Comparison of ENCODE assay signal across 1 cellular context in genomic region chr5:175821790-175822211, GRCh38.
TF ChIP-seq lines count a peak whose summit lies in the region.

No MANE protein-coding gene starts in this region.

TF ChIP-seq in H1, 55 proteins besides CTCF, POLR2A, EP300 and RAD21 (continued from another document):
- TF ChIP-seq, protein P1, sequence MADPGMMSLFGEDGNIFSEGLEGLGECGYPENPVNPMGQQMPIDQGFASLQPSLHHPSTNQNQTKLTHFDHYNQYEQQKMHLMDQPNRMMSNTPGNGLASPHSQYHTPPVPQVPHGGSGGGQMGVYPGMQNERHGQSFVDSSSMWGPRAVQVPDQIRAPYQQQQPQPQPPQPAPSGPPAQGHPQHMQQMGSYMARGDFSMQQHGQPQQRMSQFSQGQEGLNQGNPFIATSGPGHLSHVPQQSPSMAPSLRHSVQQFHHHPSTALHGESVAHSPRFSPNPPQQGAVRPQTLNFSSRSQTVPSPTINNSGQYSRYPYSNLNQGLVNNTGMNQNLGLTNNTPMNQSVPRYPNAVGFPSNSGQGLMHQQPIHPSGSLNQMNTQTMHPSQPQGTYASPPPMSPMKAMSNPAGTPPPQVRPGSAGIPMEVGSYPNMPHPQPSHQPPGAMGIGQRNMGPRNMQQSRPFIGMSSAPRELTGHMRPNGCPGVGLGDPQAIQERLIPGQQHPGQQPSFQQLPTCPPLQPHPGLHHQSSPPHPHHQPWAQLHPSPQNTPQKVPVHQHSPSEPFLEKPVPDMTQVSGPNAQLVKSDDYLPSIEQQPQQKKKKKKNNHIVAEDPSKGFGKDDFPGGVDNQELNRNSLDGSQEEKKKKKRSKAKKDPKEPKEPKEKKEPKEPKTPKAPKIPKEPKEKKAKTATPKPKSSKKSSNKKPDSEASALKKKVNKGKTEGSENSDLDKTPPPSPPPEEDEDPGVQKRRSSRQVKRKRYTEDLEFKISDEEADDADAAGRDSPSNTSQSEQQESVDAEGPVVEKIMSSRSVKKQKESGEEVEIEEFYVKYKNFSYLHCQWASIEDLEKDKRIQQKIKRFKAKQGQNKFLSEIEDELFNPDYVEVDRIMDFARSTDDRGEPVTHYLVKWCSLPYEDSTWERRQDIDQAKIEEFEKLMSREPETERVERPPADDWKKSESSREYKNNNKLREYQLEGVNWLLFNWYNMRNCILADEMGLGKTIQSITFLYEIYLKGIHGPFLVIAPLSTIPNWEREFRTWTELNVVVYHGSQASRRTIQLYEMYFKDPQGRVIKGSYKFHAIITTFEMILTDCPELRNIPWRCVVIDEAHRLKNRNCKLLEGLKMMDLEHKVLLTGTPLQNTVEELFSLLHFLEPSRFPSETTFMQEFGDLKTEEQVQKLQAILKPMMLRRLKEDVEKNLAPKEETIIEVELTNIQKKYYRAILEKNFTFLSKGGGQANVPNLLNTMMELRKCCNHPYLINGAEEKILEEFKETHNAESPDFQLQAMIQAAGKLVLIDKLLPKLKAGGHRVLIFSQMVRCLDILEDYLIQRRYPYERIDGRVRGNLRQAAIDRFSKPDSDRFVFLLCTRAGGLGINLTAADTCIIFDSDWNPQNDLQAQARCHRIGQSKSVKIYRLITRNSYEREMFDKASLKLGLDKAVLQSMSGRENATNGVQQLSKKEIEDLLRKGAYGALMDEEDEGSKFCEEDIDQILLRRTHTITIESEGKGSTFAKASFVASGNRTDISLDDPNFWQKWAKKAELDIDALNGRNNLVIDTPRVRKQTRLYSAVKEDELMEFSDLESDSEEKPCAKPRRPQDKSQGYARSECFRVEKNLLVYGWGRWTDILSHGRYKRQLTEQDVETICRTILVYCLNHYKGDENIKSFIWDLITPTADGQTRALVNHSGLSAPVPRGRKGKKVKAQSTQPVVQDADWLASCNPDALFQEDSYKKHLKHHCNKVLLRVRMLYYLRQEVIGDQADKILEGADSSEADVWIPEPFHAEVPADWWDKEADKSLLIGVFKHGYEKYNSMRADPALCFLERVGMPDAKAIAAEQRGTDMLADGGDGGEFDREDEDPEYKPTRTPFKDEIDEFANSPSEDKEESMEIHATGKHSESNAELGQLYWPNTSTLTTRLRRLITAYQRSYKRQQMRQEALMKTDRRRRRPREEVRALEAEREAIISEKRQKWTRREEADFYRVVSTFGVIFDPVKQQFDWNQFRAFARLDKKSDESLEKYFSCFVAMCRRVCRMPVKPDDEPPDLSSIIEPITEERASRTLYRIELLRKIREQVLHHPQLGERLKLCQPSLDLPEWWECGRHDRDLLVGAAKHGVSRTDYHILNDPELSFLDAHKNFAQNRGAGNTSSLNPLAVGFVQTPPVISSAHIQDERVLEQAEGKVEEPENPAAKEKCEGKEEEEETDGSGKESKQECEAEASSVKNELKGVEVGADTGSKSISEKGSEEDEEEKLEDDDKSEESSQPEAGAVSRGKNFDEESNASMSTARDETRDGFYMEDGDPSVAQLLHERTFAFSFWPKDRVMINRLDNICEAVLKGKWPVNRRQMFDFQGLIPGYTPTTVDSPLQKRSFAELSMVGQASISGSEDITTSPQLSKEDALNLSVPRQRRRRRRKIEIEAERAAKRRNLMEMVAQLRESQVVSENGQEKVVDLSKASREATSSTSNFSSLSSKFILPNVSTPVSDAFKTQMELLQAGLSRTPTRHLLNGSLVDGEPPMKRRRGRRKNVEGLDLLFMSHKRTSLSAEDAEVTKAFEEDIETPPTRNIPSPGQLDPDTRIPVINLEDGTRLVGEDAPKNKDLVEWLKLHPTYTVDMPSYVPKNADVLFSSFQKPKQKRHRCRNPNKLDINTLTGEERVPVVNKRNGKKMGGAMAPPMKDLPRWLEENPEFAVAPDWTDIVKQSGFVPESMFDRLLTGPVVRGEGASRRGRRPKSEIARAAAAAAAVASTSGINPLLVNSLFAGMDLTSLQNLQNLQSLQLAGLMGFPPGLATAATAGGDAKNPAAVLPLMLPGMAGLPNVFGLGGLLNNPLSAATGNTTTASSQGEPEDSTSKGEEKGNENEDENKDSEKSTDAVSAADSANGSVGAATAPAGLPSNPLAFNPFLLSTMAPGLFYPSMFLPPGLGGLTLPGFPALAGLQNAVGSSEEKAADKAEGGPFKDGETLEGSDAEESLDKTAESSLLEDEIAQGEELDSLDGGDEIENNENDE (IDR thresholded peaks at IDR 0.05; ENCODE audit: insufficient replicate concordance, low read length): no peak
- TF ChIP-seq RNF2 (IDR thresholded peaks at IDR 0.05; ENCODE audit: borderline replicate concordance, low read depth, low read length, missing control alignments, poor library complexity, severe bottlenecking): no peak
- no peak for TF ChIP-seq GTF2F1 (IDR thresholded peaks at IDR 0.05; ENCODE audit: borderline replicate concordance, low read depth, low read length)
- TF ChIP-seq TBP (IDR thresholded peaks at IDR 0.05; ENCODE audit: low read depth, low read length): no peak
- TF ChIP-seq SAP30 (IDR thresholded peaks at IDR 0.05; ENCODE audit: insufficient read depth, insufficient replicate concordance, low read length): no peak
- no peak for TF ChIP-seq MAX (IDR thresholded peaks at IDR 0.05)
- no peak for TF ChIP-seq CEBPB (IDR thresholded peaks at IDR 0.05; ENCODE audit: low read depth, low read length)
TF ChIP-seq in H1: peak in this region for 0.
